In genomic region chr2:231512222-231512621, GRCh38 we compare ENCODE assay signal across 16 cellular contexts. TPM values are rescaled to one million over a fixed set of nuclear protein-coding genes. Genes with fewer than 3 reads are reported as not detected.
A peak's percentile ranks its signal among the peaks of the same experiment; 100 is the strongest.
DNase-seq lines count a peak whose midpoint lies in the region; ATAC-seq, FAIRE-seq and TF ChIP-seq lines count a peak whose summit lies in the region.
"Had no signal": no experiment of that assay in that cellular context is flagged by ENCODE, and none has a peak within 500 bp of the region (broad histone marks: within the 10 kb centered on the region; RNA-seq: fewer than 3 reads in every experiment).

No MANE protein-coding gene starts in this region.

- H3K4me3 ChIP-seq in HEK293 (ENCODE audit: low read depth, low read length) (no peak overlapping the region), ovary (no peak overlapping the region)

- H3K4me1 ChIP-seq in HEK293 (ENCODE audit: control insufficient read depth, insufficient read depth, low read length) (no peaks in the 10 kb centered on the region; the same call in 1 of the 2 replicates), ovary (ENCODE audit: insufficient read depth) (peaks cover 2% of the 10 kb centered on the region)

- CTCF ChIA-PET in HEK293 (lab: Yijun Ruan, JAX): interaction anchor here (0.8 to 1.1 kb wide), 3 partner anchors 31 to 89 kb away, joined by 3 to 7 read pairs (median 3); no protein-coding TSS in a partner anchor

- no peak for FAIRE-seq in GM19239 (lab: Jason Lieb, UNC)
- FAIRE-seq: H1 had no signal

- H3K27me3 ChIP-seq in ovary: no peaks in the 10 kb centered on the region
- H3K27me3 ChIP-seq: foreskin keratinocyte had no signal

- DNase-seq in Ammon's horn (ENCODE audit: low spot score) (peak; percentile 88), anterior cingulate cortex (lab: John Stamatoyannopoulos, UW) (peak in 47 of 58 donors; percentile 4 to 79 (median 43)), middle frontal gyrus (ENCODE audit: extremely low spot score, low spot score) (peak; percentile 50), GM19239 (ENCODE audit: insufficient read length, low spot score) (no peak), ovary (no peak)
- DNase-seq: cortex of kidney, KBM-7 had no signal

- no peaks in the 10 kb centered on the region; a peak in 1 of 3 replicates for H3K36me3 ChIP-seq in HEK293 (ENCODE audit: control insufficient read depth in 2 of 2, insufficient read depth in 1 of 2, low read length in 2 of 2)
- H3K36me3 ChIP-seq in ovary: no peaks in the 10 kb centered on the region

- TF ChIP-seq POLR2A in ovary (IDR thresholded peaks at IDR 0.05): no peak

- POLR2A ChIA-PET in HEK293 (lab: Yijun Ruan, JAX): interaction anchor here (0.5 to 3.7 kb wide), 2 partner anchors 48 to 74 kb away, joined by 8 to 21 read pairs; partner anchors contain the start of gene NCL

- H3K27ac ChIP-seq in HEK293 (ENCODE audit: extremely low read depth, low read depth, low read length): no peak overlapping the region
- no peak overlapping the region for H3K27ac ChIP-seq in ovary
- H3K27ac ChIP-seq: C4-2B, foreskin keratinocyte had no signal

- ATAC-seq in GM19395 (IDR thresholded peaks at IDR 0.05; ENCODE audit: unreplicated experiment): no peak
- ATAC-seq in HG03460 (IDR thresholded peaks at IDR 0.05; ENCODE audit: unreplicated experiment): no peak
- ATAC-seq: activated T-helper 17 cell treated with anti-CD3 and anti-CD28 coated beads, Interleukin-2, amount 50 U/mL, for 72 hours; foreskin keratinocyte; Panc1; sciatic nerve had no signal

- no peak for TF ChIP-seq CTCF in HEK293 (tag by site-specific recombination; IDR thresholded peaks at IDR 0.05)
- TF ChIP-seq CTCF in ovary (IDR thresholded peaks at IDR 0.05): no peak

- WGBS in ovary, 3 donors: 69 to 73% (median 73%) methylated on average over 5 of the region's 5 CpGs

- TF ChIP-seq EP300 in ovary (IDR thresholded peaks at IDR 0.05): no peak

- intact Hi-C loops in ovary (cut with DNase I): loop anchor here in 1 of 4 donors (10.0 kb wide), 1 partner anchor 93 kb away; no protein-coding TSS in a partner anchor

- H3K9me3 ChIP-seq in HEK293 (ENCODE audit: control insufficient read depth, insufficient read depth, low read depth, low read length) (no peaks in the 10 kb centered on the region), ovary (no peaks in the 10 kb centered on the region)

TF ChIP-seq in HEK293, 187 proteins besides CTCF, POLR2A, EP300 and RAD21:
- TF ChIP-seq ZBTB17 (tag by site-specific recombination; IDR thresholded peaks at IDR 0.05): peak; percentile 30; the same call in 1 of the 2 replicates
- TF ChIP-seq ZNF398 (tag by site-specific recombination; IDR thresholded peaks at IDR 0.05): 0 out of 2 replicates have a peak, but pooled peaks have one; percentile 9
- TF ChIP-seq ZNF112 (tag by site-specific recombination; IDR thresholded peaks at IDR 0.05): no peak
TF ChIP-seq in HEK293: peak in this region for 2.

RNA-seq across cellular contexts. Expression of gene NMUR1, which starts 18.0 kb away (rescaled TPM):
- under 1 TPM in 3 of 7 donors, not detected in 4; 0.10 to 0.56 (median 0.17) TPM for total RNA-seq in ovary
- under 1 TPM; 0.31 to 0.40 TPM for polyA plus RNA-seq in ovary
- total RNA-seq: foreskin keratinocyte had no signal
- polyA plus RNA-seq: foreskin keratinocyte had no signal

RNA-seq across cellular contexts. Expression of gene NCL, which starts 47.9 kb away (rescaled TPM):
- total RNA-seq in ovary: 100 to 1,000 TPM; 111 to 565 (median 509) TPM
- polyA plus RNA-seq in ovary: 100 to 1,000 TPM; 266 to 724 TPM

Comparison
In these comparisons a context has a peak if more than half of its experiments do, and no peak if none do; other contexts are left out.
1. DNase-seq: peak in Ammon's horn (single experiment), anterior cingulate cortex (47 of 58) and middle frontal gyrus (single experiment); none in GM19239 (single experiment) and ovary (0 of 5).